In genomic region chrX:152850465-152850864, GRCh38 we compare ENCODE assay signal across 24 cellular contexts.
"Had no signal": no experiment of that assay in that cellular context is flagged by ENCODE, and none has a peak within 500 bp of the region (broad histone marks: within the 10 kb centered on the region; RNA-seq: fewer than 3 reads in every experiment).

No MANE protein-coding gene starts in this region.

- H3K4me3 ChIP-seq: esophagus muscularis mucosa, left ventricle myocardium inferior, ovary, prostate gland, thyroid gland, upper lobe of left lung, vagina had no signal

- H3K4me1 ChIP-seq: esophagus muscularis mucosa, foreskin keratinocyte, left ventricle myocardium inferior, prostate gland, thyroid gland, upper lobe of left lung, vagina had no signal

- H3K9me3 ChIP-seq: esophagus muscularis mucosa, left ventricle myocardium inferior, ovary, prostate gland, thyroid gland, upper lobe of left lung, vagina had no signal

- H3K27ac ChIP-seq: brain microvascular endothelial cell, esophagus muscularis mucosa, foreskin keratinocyte, left ventricle myocardium inferior, ovary, prostate gland, thyroid gland, upper lobe of left lung, vagina, VCaP had no signal

- DNase-seq: activated CD4-positive, alpha-beta T cell treated with anti-CD3 and anti-CD28 coated beads for 4 hours; activated CD4-positive, alpha-beta T cell treated with anti-CD3 and anti-CD28 coated beads, Interleukin-2, amount 50 U/mL, for 4 hours; activated CD8-positive, alpha-beta memory T cell treated with anti-CD3 and anti-CD28 coated beads, Interleukin-2, amount 50 U/mL, for 4 hours; activated gamma-delta T cell; activated naive CD4-positive, alpha-beta T cell treated with anti-CD3 and anti-CD28 coated beads, Interleukin-2, amount 10 ng/mL, durations not matched to agents 7 days and 5 days; activated naive CD8-positive, alpha-beta T cell treated with anti-CD3 and anti-CD28 coated beads, Interleukin-2, amount 10 ng/mL, durations not matched to agents 7 days and 5 days; activated T-cell treated with anti-CD3 and anti-CD28 coated beads, Interleukin-2, amount 50 U/mL, for 1 hour; brain microvascular endothelial cell; endodermal cell; foreskin keratinocyte; left ventricle myocardium inferior; mammary epithelial cell; naive thymus-derived CD4-positive, alpha-beta T cell; ovary; stimulated activated CD4-positive, alpha-beta T cell treated with anti-CD3 and anti-CD28 coated beads, Interleukin-4, amount 100 ng/mL, for 1 hour; stimulated activated naive CD8-positive, alpha-beta T cell treated with anti-CD3 and anti-CD28 coated beads, Interleukin-15, Interleukin-2, amounts not matched to agents 100 U/mL and 50 U/mL, for 24 hours; SW 1271; T-helper 9 cell; thyroid gland; upper lobe of left lung had no signal

- H3K36me3 ChIP-seq: brain microvascular endothelial cell, ovary, prostate gland, thyroid gland had no signal

- H3K27me3 ChIP-seq: brain microvascular endothelial cell, esophagus muscularis mucosa, foreskin keratinocyte, ovary, thyroid gland, upper lobe of left lung, vagina had no signal
